Comparison of ENCODE assay signal across 16 cellular contexts in the genomic region with DNA sequence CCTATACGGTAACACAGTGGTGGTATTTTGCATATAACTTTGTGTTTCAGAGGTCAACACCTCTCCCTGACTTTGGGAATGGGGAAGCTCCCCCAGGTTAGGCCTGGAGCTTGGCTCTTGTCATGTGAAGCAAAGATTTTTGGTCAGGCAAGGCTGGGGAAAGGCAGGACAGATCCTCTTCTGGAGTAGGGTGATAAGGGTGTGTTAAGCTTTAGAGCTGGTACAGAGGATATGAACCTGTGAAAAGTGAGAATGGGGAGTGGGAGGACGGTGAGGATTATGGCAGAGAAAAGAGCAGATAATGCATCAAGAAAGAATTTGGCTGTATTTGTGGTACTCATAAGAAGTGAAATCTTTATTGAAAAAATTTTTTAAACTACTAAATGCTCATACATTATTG. TPM values are rescaled to one million over a fixed set of nuclear protein-coding genes. Genes with fewer than 3 reads are reported as not detected.
DNase-seq lines count a peak whose midpoint lies in the region; ATAC-seq, FAIRE-seq and TF ChIP-seq lines count a peak whose summit lies in the region.
"Had no signal": no experiment of that assay in that cellular context is flagged by ENCODE, and none has a peak within 500 bp of the region (broad histone marks: within the 10 kb centered on the region; RNA-seq: fewer than 3 reads in every experiment).

No MANE protein-coding gene starts in this region.

- no peak overlapping the region for H2AK5ac ChIP-seq in trophoblast cell (ENCODE audit: low read length)

- H3K79me2 ChIP-seq in GM12878 (ENCODE audit: control insufficient read depth, insufficient read depth, low read length) (peaks cover 29% of the 10 kb centered on the region), trophoblast cell (ENCODE audit: control insufficient read depth, insufficient read depth, low read length, poor library complexity) (peaks cover 4% of the 10 kb centered on the region), osteoblast (ENCODE audit: insufficient read depth, low read length) (peaks cover 62% of the 10 kb centered on the region)

- H3K27ac Mint-ChIP-seq in activated CD4-positive, alpha-beta T cell treated with anti-CD3 and anti-CD28 coated beads, Interleukin-2, amount 10 ng/mL, durations not matched to agents 24 days and 14 days, result no peak overlapping the region

- no peak for FAIRE-seq in GM12878 (lab: Jason Lieb, UNC)
- FAIRE-seq: small intestine had no signal

- H3K4me1 Mint-ChIP-seq in activated CD4-positive, alpha-beta T cell treated with anti-CD3 and anti-CD28 coated beads, Interleukin-2, amount 10 ng/mL, durations not matched to agents 24 days and 14 days, result peaks cover 29% of the 10 kb centered on the region

- ATAC-seq in GM12878, result no peak
- ATAC-seq: left ventricle myocardium superior had no signal

- H3K9ac ChIP-seq in GM12878 (ENCODE audit: control insufficient read depth, insufficient read depth, low read length) (no peak overlapping the region), trophoblast cell (ENCODE audit: low read length) (peak overlapping the region; percentile 45)

- H4K8ac ChIP-seq in trophoblast cell (ENCODE audit: low read depth, low read length), result no peak overlapping the region

- H3K79me1 ChIP-seq in trophoblast cell (ENCODE audit: low read length), result peaks cover 5% of the 10 kb centered on the region

- RAD21 ChIA-PET in GM12878 (lab: Charles Lee; ENCODE audit: unreplicated experiment), result interaction anchor here (0.7 to 2.6 kb wide), 8 partner anchors 23 to 262 kb away, joined by 3 to 19 read pairs (median 4); a partner anchor contains a TSS

- POLR2A ChIA-PET in GM12878 (lab: Charles Lee), result interaction anchor here (1.0 to 3.8 kb wide), 5 partner anchors 8 to 243 kb away, joined by 3 to 27 read pairs (median 15); a partner anchor contains a TSS

- in situ Hi-C loops in GM12878 (cut with MboI), result no loop called here

- no peak overlapping the region for H3K14ac ChIP-seq in trophoblast cell (ENCODE audit: low read length)

- H4K91ac ChIP-seq in trophoblast cell (ENCODE audit: low read depth, low read length), result no peak overlapping the region

- H3K4me2 ChIP-seq in GM12878 (ENCODE audit: control insufficient read depth, insufficient read depth), result peak overlapping the region; percentile 61
- peak overlapping the region; percentile 10 for H3K4me2 ChIP-seq in trophoblast cell (ENCODE audit: low read length)
- H3K4me2 ChIP-seq in osteoblast (ENCODE audit: insufficient read depth, low read length), result no peak overlapping the region

- DNase-seq in activated CD4-positive, alpha-beta T cell treated with anti-CD3 and anti-CD28 coated beads, Interleukin-2, amount 10 ng/mL, durations not matched to agents 24 days and 14 days, result no peak
- DNase-seq in activated CD4-positive, alpha-beta T cell treated with anti-CD3 and anti-CD28 coated beads, Interleukin-2, amount 50 U/mL, for 1 hour, result no peak
- DNase-seq in NB4 (ENCODE audit: low read depth) (no peak), GM12878 (ENCODE audit: low read depth, low spot score) (no peak), trophoblast cell (no peak), osteoblast (ENCODE audit: insufficient read length, low spot score, missing footprints) (no peak), NCI-H69 (lab: John Stamatoyannopoulos, UW) (no peak), RKO (ENCODE audit: low spot score) (no peak)
- DNase-seq: activated CD4-positive, alpha-beta T cell treated with anti-CD3 and anti-CD28 coated beads, Interleukin-2, amount 50 U/mL, for 48 hours; left ventricle myocardium superior; NCI-H1092 treated with DMSO at 0.1 percent for 48 hours; nucleus accumbens; Peyer's patch; small intestine had no signal

- SMC1A ChIA-PET in GM12878 (lab: Charles Lee; ENCODE audit: uncharacterized antibody, unreplicated experiment), result interaction anchor here (0.7 to 4.8 kb wide), 16 partner anchors 10 to 279 kb away, joined by 3 to 61 read pairs (median 4); a partner anchor contains a TSS

- no peak overlapping the region for H3K27ac ChIP-seq in GM12878 (ENCODE audit: control insufficient read depth, insufficient read depth)
- no peak overlapping the region for H3K27ac ChIP-seq in trophoblast cell (ENCODE audit: low read depth, low read length)
- H3K27ac ChIP-seq in osteoblast (ENCODE audit: low read depth, low read length), result no peak overlapping the region
- H3K27ac ChIP-seq: coronary artery, Peyer's patch, thoracic aorta had no signal

- no peak overlapping the region for H3K18ac ChIP-seq in trophoblast cell (ENCODE audit: low read length)

- H3K27me3 ChIP-seq in GM12878 (replicated peaks in 1 of 2; ENCODE audit: control insufficient read depth in 2 of 2, insufficient read depth in 2 of 2, low read length in 1 of 2), result no peaks in the 10 kb centered on the region
- no peaks in the 10 kb centered on the region for H3K27me3 ChIP-seq in trophoblast cell (ENCODE audit: insufficient read depth, low read length)
- H3K27me3 ChIP-seq in osteoblast (ENCODE audit: insufficient read depth, low read length), result peaks cover 9% of the 10 kb centered on the region
- H3K27me3 ChIP-seq: Peyer's patch had no signal

- CTCF ChIA-PET in GM12878 (lab: Yijun Ruan, JAX), result interaction anchor here (0.7 to 5.3 kb wide), 6 partner anchors 9 to 774 kb away, joined by 3 to 43 read pairs (median 3); a partner anchor contains a TSS

- H3K36me3 ChIP-seq in GM12878 (ENCODE audit: control insufficient read depth in 2 of 2, insufficient read depth in 2 of 2, low read length in 1 of 2) (peaks cover 0 to 13% of the 10 kb centered on the region in 2 experiments; a peak in 1 of 4 replicates), trophoblast cell (ENCODE audit: control insufficient read depth in 1 of 2, insufficient read depth in 2 of 2, low read length in 2 of 2) (peaks cover 5 to 9% of the 10 kb centered on the region in 2 experiments), osteoblast (ENCODE audit: insufficient read depth, low read length) (peaks cover 19% of the 10 kb centered on the region)
- H3K36me3 ChIP-seq: thoracic aorta had no signal

- peak overlapping the region; percentile 37 for H3K4me3 Mint-ChIP-seq in activated CD4-positive, alpha-beta T cell treated with anti-CD3 and anti-CD28 coated beads, Interleukin-2, amount 10 ng/mL, durations not matched to agents 24 days and 14 days

- no peak overlapping the region for H2BK12ac ChIP-seq in trophoblast cell (ENCODE audit: low read length)

- peaks cover 48% of the 10 kb centered on the region for H3K36me3 Mint-ChIP-seq in activated CD4-positive, alpha-beta T cell treated with anti-CD3 and anti-CD28 coated beads, Interleukin-2, amount 10 ng/mL, durations not matched to agents 24 days and 14 days (ENCODE audit: low read depth)

- H2BK5ac ChIP-seq in trophoblast cell (ENCODE audit: low read depth, low read length, poor library complexity), result no peak overlapping the region

- no peak overlapping the region for H2AFZ ChIP-seq in GM12878 (ENCODE audit: control insufficient read depth, low read depth, low read length)
- no peak overlapping the region for H2AFZ ChIP-seq in trophoblast cell (ENCODE audit: insufficient read depth, low read length, poor library complexity)
- H2AFZ ChIP-seq in osteoblast (ENCODE audit: low read length), result no peak overlapping the region

- H3K4me1 ChIP-seq in GM12878 (ENCODE audit: control insufficient read depth, insufficient read depth, low read length) (no peaks in the 10 kb centered on the region), trophoblast cell (ENCODE audit: control insufficient read depth in 1 of 2, insufficient read depth in 2 of 2, low read length in 2 of 2) (peaks cover 0 to 2% of the 10 kb centered on the region in 2 experiments), osteoblast (ENCODE audit: insufficient read depth, low read length) (peaks cover 7% of the 10 kb centered on the region)

- peaks cover 6% of the 10 kb centered on the region for H3K27me3 Mint-ChIP-seq in activated CD4-positive, alpha-beta T cell treated with anti-CD3 and anti-CD28 coated beads, Interleukin-2, amount 10 ng/mL, durations not matched to agents 24 days and 14 days

- no peak overlapping the region for H3K4ac ChIP-seq in trophoblast cell (ENCODE audit: low read depth, low read length)

- H3K4me3 ChIP-seq in NB4 (ENCODE audit: low read depth, low read length) (peak overlapping the region; percentile 94), GM12878 (peak overlapping the region; percentile 38; the same call in 1 of the 2 replicates), trophoblast cell (ENCODE audit: low read depth, low read length) (no peak overlapping the region), osteoblast (ENCODE audit: insufficient read depth, low read length) (no peak overlapping the region)
- H3K4me3 ChIP-seq: Peyer's patch had no signal

- no peak for TF ChIP-seq EP300 in GM12878 (IDR thresholded peaks at IDR 0.05; ENCODE audit: borderline replicate concordance in 1 of 2, control insufficient read depth in 1 of 2, low read depth in 2 of 2, low read length in 2 of 2)

- TF ChIP-seq RAD21 in GM12878 (IDR thresholded peaks at IDR 0.05; ENCODE audit: insufficient read depth, low read depth, low read length), result no peak

- 16% methylated on average over 2 of the region's 2 CpGs for WGBS in GM12878 (ENCODE audit: insufficient coverage, insufficient replicate concordance, low lambda C conversion rate, missing lambda C conversion rate)
- no CpG with 5 or more reads among the region's 2 CpGs for WGBS in trophoblast cell (ENCODE audit: extremely low coverage, insufficient coverage, insufficient read length)

- no peak overlapping the region for H4K12ac ChIP-seq in trophoblast cell (ENCODE audit: low read depth, low read length)

- peaks cover 18% of the 10 kb centered on the region for H3K9me3 Mint-ChIP-seq in activated CD4-positive, alpha-beta T cell treated with anti-CD3 and anti-CD28 coated beads, Interleukin-2, amount 10 ng/mL, durations not matched to agents 24 days and 14 days

- H3K9me3 ChIP-seq in GM12878 (replicated peaks; ENCODE audit: control insufficient read depth, insufficient read depth, low read length), result peaks cover 7% of the 10 kb centered on the region; the same call in 2 of the 3 replicates
- peaks cover 2% of the 10 kb centered on the region for H3K9me3 ChIP-seq in trophoblast cell (ENCODE audit: insufficient read depth, low read depth, low read length)
- no peaks in the 10 kb centered on the region for H3K9me3 ChIP-seq in osteoblast (ENCODE audit: low read depth, low read length)
- H3K9me3 ChIP-seq: Peyer's patch, thoracic aorta had no signal

- no peak overlapping the region for H3K23ac ChIP-seq in trophoblast cell (ENCODE audit: low read length)

- BruUV-seq in GM12878 (replicated peaks; lab: Mats Ljungman, UMichigan), result no TSS peak

- TF ChIP-seq POLR2A in NB4 (IDR thresholded peaks at IDR 0.05; ENCODE audit: extremely low read depth, insufficient read length) (no peak), GM12878 (IDR thresholded peaks at IDR 0.05; ENCODE audit: low read depth, low read length) (no peak)

- H2BK120ac ChIP-seq in trophoblast cell (ENCODE audit: insufficient read depth, low read length, poor library complexity), result no peak overlapping the region

- no peaks in the 10 kb centered on the region for H4K20me1 ChIP-seq in GM12878 (ENCODE audit: control insufficient read depth, insufficient read depth)
- no peaks in the 10 kb centered on the region for H4K20me1 ChIP-seq in osteoblast (ENCODE audit: insufficient read depth, low read length)

- intact Hi-C loops in activated CD4-positive, alpha-beta T cell treated with anti-CD3 and anti-CD28 coated beads, Interleukin-2, amount 10 ng/mL, durations not matched to agents 24 days and 14 days (cut with micrococcal nuclease), result no loop called here
- intact Hi-C loops in GM12878 (cut with micrococcal nuclease; ENCODE audit: unreplicated experiment), result no loop called here

- TF ChIP-seq CTCF in NB4 (IDR thresholded peaks at IDR 0.05; ENCODE audit: low read depth, low read length) (no peak), GM12878 (IDR thresholded peaks at IDR 0.05 in 2 of 3, conservative IDR thresholded peaks at IDR 0.05 in 1 of 3; ENCODE audit: control insufficient read depth in 2 of 3, extremely low read depth in 1 of 3, insufficient read depth in 1 of 3, low read depth in 3 of 3, low read length in 3 of 3) (no peak), osteoblast (IDR thresholded peaks at IDR 0.05; ENCODE audit: extremely low read depth, low read depth, low read length) (no peak)

RNA-seq across cellular contexts. Expression of a gene that starts 2.3 kb away (rescaled TPM):
- total RNA-seq in activated CD4-positive, alpha-beta T cell treated with anti-CD3 and anti-CD28 coated beads, Interleukin-2, amount 10 ng/mL, durations not matched to agents 24 days and 14 days, result 63.3 and 64.4 TPM in 2 replicates
- total RNA-seq in GM12878 (2013; cell fraction: nucleolus; rRNA removed), result 18.0 and 19.0 TPM in 2 replicates
- 59.8 and 60.1 TPM in 2 replicates for total RNA-seq in GM12878 (2014; rRNA removed)
- total RNA-seq in GM12878 (2014; rRNA removed; fragmentation: Illumina TruSeq; extraction: Trizol), result 72.2 and 78.9 TPM in 2 replicates
- total RNA-seq in GM12878 (2021), result 36.6 and 37.0 TPM in 2 replicates
- polyA plus RNA-seq in GM12878 (2011; ENCODE audit: low read depth), result 20.1 TPM
- 48.4 and 66.7 TPM in 2 replicates for polyA plus RNA-seq in GM12878 (2011; rRNA removed)
- 19.2 and 20.2 TPM in 2 replicates for polyA plus RNA-seq in GM12878 (2011; cell fraction: cytosol; rRNA removed)
- 14.7 and 18.0 TPM in 2 replicates for polyA plus RNA-seq in GM12878 (2011; cell fraction: nucleus; rRNA removed)
- polyA plus RNA-seq in GM12878 (2012), result 25.4 and 29.4 TPM in 2 replicates
- polyA plus RNA-seq in GM12878 (2014; fragmentation: Illumina TruSeq; extraction: Trizol), result 97.5 and 98.3 TPM in 2 replicates
- 10 to 100 TPM; 45.0 to 45.5 TPM for polyA plus RNA-seq in GM12878 (2014; fragmentation: Nextera tagmentation; extraction: Ambion mirVana)
- 61.8 and 72.8 TPM in 2 replicates for polyA plus RNA-seq in GM12878 (2014; rRNA removed)
- polyA plus RNA-seq in GM12878 (2016; fragmentation: Nextera tagmentation; extraction: Ambion mirVana), result 10 to 100 TPM; 54.6 to 57.7 TPM
- polyA minus RNA-seq in GM12878 (2011; rRNA and poly(A)+ RNA removed), result 8.2 and 11.8 TPM in 2 replicates
- 4.8 and 7.4 TPM in 2 replicates for polyA minus RNA-seq in GM12878 (2011; cell fraction: cytosol; rRNA and poly(A)+ RNA removed)
- 5.1 and 7.6 TPM in 2 replicates for polyA minus RNA-seq in GM12878 (2011; cell fraction: nucleus; rRNA and poly(A)+ RNA removed)
- polyA plus RNA-seq in trophoblast cell (2013), result 43.8 and 44.8 TPM in 2 replicates
- total RNA-seq in osteoblast, result 29.3 and 35.4 TPM in 2 replicates

RNA-seq across cellular contexts. Expression of a gene that starts 24.9 kb away (rescaled TPM):
- 0.69 and 0.98 TPM in 2 replicates for total RNA-seq in activated CD4-positive, alpha-beta T cell treated with anti-CD3 and anti-CD28 coated beads, Interleukin-2, amount 10 ng/mL, durations not matched to agents 24 days and 14 days
- total RNA-seq in GM12878 (2013; cell fraction: nucleolus; rRNA removed), result 5.7 and 7.5 TPM in 2 replicates
- total RNA-seq in GM12878 (2014; rRNA removed), result 1.9 and 2.8 TPM in 2 replicates
- total RNA-seq in GM12878 (2014; rRNA removed; fragmentation: Illumina TruSeq; extraction: Trizol), result 2.1 TPM in 2 replicates
- total RNA-seq in GM12878 (2021), result 2.2 and 2.4 TPM in 2 replicates
- polyA plus RNA-seq in GM12878 (2011; ENCODE audit: low read depth), result not detected
- 2.2 and 2.6 TPM in 2 replicates for polyA plus RNA-seq in GM12878 (2011; rRNA removed)
- polyA plus RNA-seq in GM12878 (2011; cell fraction: cytosol; rRNA removed), result 1.0 and 1.5 TPM in 2 replicates
- polyA plus RNA-seq in GM12878 (2011; cell fraction: nucleus; rRNA removed), result 1.7 TPM in 2 replicates
- 2.0 and 3.5 TPM in 2 replicates for polyA plus RNA-seq in GM12878 (2012)
- polyA plus RNA-seq in GM12878 (2014; fragmentation: Illumina TruSeq; extraction: Trizol), result 0.96 and 1.9 TPM in 2 replicates
- 1 to 10 TPM in 1 of 2 experiments, under 1 TPM in 1; 0.74 to 1.5 TPM for polyA plus RNA-seq in GM12878 (2014; fragmentation: Nextera tagmentation; extraction: Ambion mirVana)
- polyA plus RNA-seq in GM12878 (2014; rRNA removed), result 1.8 and 2.7 TPM in 2 replicates
- polyA plus RNA-seq in GM12878 (2016; fragmentation: Nextera tagmentation; extraction: Ambion mirVana), result 1 to 10 TPM; 1.4 to 2.4 TPM
- polyA minus RNA-seq in GM12878 (2011; rRNA and poly(A)+ RNA removed), result 0.67 and 2.0 TPM in 2 replicates
- polyA minus RNA-seq in GM12878 (2011; cell fraction: cytosol; rRNA and poly(A)+ RNA removed), result not detected in 2 replicates
- polyA minus RNA-seq in GM12878 (2011; cell fraction: nucleus; rRNA and poly(A)+ RNA removed), result 2.3 and 5.3 TPM in 2 replicates
- polyA plus RNA-seq in trophoblast cell (2013), result 3.1 and 3.9 TPM in 2 replicates
- 1.8 and 2.1 TPM in 2 replicates for total RNA-seq in osteoblast

RNA-seq across cellular contexts. Expression of a gene that starts 25.1 kb away (rescaled TPM):
- 115 and 122 TPM in 2 replicates for total RNA-seq in activated CD4-positive, alpha-beta T cell treated with anti-CD3 and anti-CD28 coated beads, Interleukin-2, amount 10 ng/mL, durations not matched to agents 24 days and 14 days
- 2.3 and 4.5 TPM in 2 replicates for total RNA-seq in GM12878 (2013; cell fraction: nucleolus; rRNA removed)
- total RNA-seq in GM12878 (2014; rRNA removed) (54.7 and 69.8 TPM in 2 replicates), GM12878 (2014; rRNA removed; fragmentation: Illumina TruSeq; extraction: Trizol) (110 and 122 TPM in 2 replicates), GM12878 (2021) (144 and 149 TPM in 2 replicates), osteoblast (23.5 and 23.6 TPM in 2 replicates)
- polyA plus RNA-seq in GM12878 (2011; ENCODE audit: low read depth), result 220 TPM
- polyA plus RNA-seq in GM12878 (2011; rRNA removed) (115 and 143 TPM in 2 replicates), GM12878 (2014; fragmentation: Illumina TruSeq; extraction: Trizol) (194 and 226 TPM in 2 replicates), GM12878 (2014; fragmentation: Nextera tagmentation; extraction: Ambion mirVana) (100 to 1,000 TPM; 296 to 323 TPM), GM12878 (2014; rRNA removed) (180 and 219 TPM in 2 replicates), GM12878 (2016; fragmentation: Nextera tagmentation; extraction: Ambion mirVana) (100 to 1,000 TPM; 609 to 613 TPM)
- polyA plus RNA-seq in GM12878 (2011; cell fraction: cytosol; rRNA removed), result 99.9 and 101 TPM in 2 replicates
- 73.9 and 117 TPM in 2 replicates for polyA plus RNA-seq in GM12878 (2011; cell fraction: nucleus; rRNA removed)
- 221 and 235 TPM in 2 replicates for polyA plus RNA-seq in GM12878 (2012)
- 19.9 and 23.1 TPM in 2 replicates for polyA minus RNA-seq in GM12878 (2011; rRNA and poly(A)+ RNA removed)
- 31.7 and 38.9 TPM in 2 replicates for polyA minus RNA-seq in GM12878 (2011; cell fraction: cytosol; rRNA and poly(A)+ RNA removed)
- polyA minus RNA-seq in GM12878 (2011; cell fraction: nucleus; rRNA and poly(A)+ RNA removed), result 11.3 and 12.0 TPM in 2 replicates
- polyA plus RNA-seq in trophoblast cell (2013), result 411 and 423 TPM in 2 replicates

Comparison
In these comparisons a context has a peak if more than half of its experiments do, and no peak if none do; other contexts are left out.
1. H3K4me3 ChIP-seq: peak in NB4 (single experiment) and GM12878 (single experiment); none in trophoblast cell (single experiment) and osteoblast (single experiment).